In genomic region chr9:27524236-27524635, GRCh38 we compare ENCODE assay signal across 17 cellular contexts. TPM values are rescaled to one million over a fixed set of nuclear protein-coding genes. Genes with fewer than 3 reads are reported as not detected.
DNase-seq lines count a peak whose midpoint lies in the region; ATAC-seq and TF ChIP-seq lines count a peak whose summit lies in the region.
"Had no signal": no experiment of that assay in that cellular context is flagged by ENCODE, and none has a peak within 500 bp of the region (broad histone marks: within the 10 kb centered on the region; RNA-seq: fewer than 3 reads in every experiment).

Gene IFNK, plus strand, starts transcription at chr9:27524290. Its CDS starts 47 bp downstream, at chr9:27524337.

- H3K9me3 ChIP-seq in PC-3 (ENCODE audit: low read length) (no peaks in the 10 kb centered on the region), Caco-2 (no peaks in the 10 kb centered on the region)
- H3K9me3 ChIP-seq: BLaER1 treated with 17β-estradiol and CSF1 and Interleukin-3, amounts not matched to agents 10 nM and 100 nM had no signal

- H3K27me3 Mint-ChIP-seq in activated CD4-positive, alpha-beta T cell treated with anti-CD3 and anti-CD28 coated beads for 36 hours, result peaks cover 15% of the 10 kb centered on the region
- no peaks in the 10 kb centered on the region for H3K27me3 Mint-ChIP-seq in naive B cell
- no peaks in the 10 kb centered on the region for H3K27me3 Mint-ChIP-seq in Caco-2 (ENCODE audit: insufficient read depth, unreplicated experiment)
- no peaks in the 10 kb centered on the region for H3K27me3 Mint-ChIP-seq in mesothelial cell of epicardium (ENCODE audit: low read depth)

- BruUV-seq in PC-3 (replicated peaks; lab: Mats Ljungman, UMichigan) (no TSS peak), Caco-2 (replicated peaks; lab: Mats Ljungman, UMichigan) (no TSS peak)

- H3K36me3 ChIP-seq in PC-3 (ENCODE audit: low read depth, low read length), result no peaks in the 10 kb centered on the region
- H3K36me3 ChIP-seq in Caco-2 (ENCODE audit: control insufficient read depth, insufficient read depth, low read length), result no peaks in the 10 kb centered on the region

- H3K4me3 Mint-ChIP-seq in activated CD4-positive, alpha-beta T cell treated with anti-CD3 and anti-CD28 coated beads for 36 hours, result no peak within 1 kb of the TSS
- H3K4me3 Mint-ChIP-seq in naive B cell (peak within 1 kb of the TSS in 1 of 8 donors; percentile 51), Caco-2 (ENCODE audit: unreplicated experiment) (no peak within 1 kb of the TSS), mesothelial cell of epicardium (no peak within 1 kb of the TSS)
- H3K4me3 Mint-ChIP-seq: CD4-positive, alpha-beta T cell had no signal

- no peaks in the 10 kb centered on the region for H4K20me1 ChIP-seq in PC-3 (ENCODE audit: low read length)

- peak; percentile 20 for ATAC-seq in activated CD4-positive, alpha-beta T cell treated with anti-CD3 and anti-CD28 coated beads for 36 hours
- ATAC-seq in PC-3 (no peak), naive B cell (ENCODE audit: low read depth in 2 of 2) (no peak), HG03571 (IDR thresholded peaks at IDR 0.05; ENCODE audit: unreplicated experiment) (no peak)
- ATAC-seq: GM12878, HCT116 had no signal

- no peak within 1 kb of the TSS for H3K27ac ChIP-seq in PC-3 (ENCODE audit: low read length)
- peak within 1 kb of the TSS; percentile 59 for H3K27ac ChIP-seq in epithelial cell of prostate
- H3K27ac ChIP-seq: 22Rv1; BLaER1 treated with 17β-estradiol and CSF1 and Interleukin-3, amounts not matched to agents 10 nM and 100 nM had no signal

- H3K4me1 ChIP-seq in PC-3 (ENCODE audit: insufficient read depth, low read length) (peaks cover 24% of the 10 kb centered on the region), Caco-2 (no peaks in the 10 kb centered on the region)

- H3K27ac Mint-ChIP-seq in activated CD4-positive, alpha-beta T cell treated with anti-CD3 and anti-CD28 coated beads for 36 hours, result no peak within 1 kb of the TSS
- H3K27ac Mint-ChIP-seq in naive B cell (peak within 1 kb of the TSS in 5 of 6 donors; percentile 28 to 86 (median 74)), Caco-2 (ENCODE audit: unreplicated experiment) (no peak within 1 kb of the TSS), mesothelial cell of epicardium (no peak within 1 kb of the TSS)
- H3K27ac Mint-ChIP-seq: CD4-positive, alpha-beta T cell had no signal

- H3K9me3 Mint-ChIP-seq in activated CD4-positive, alpha-beta T cell treated with anti-CD3 and anti-CD28 coated beads for 36 hours (ENCODE audit: low read depth), result no peaks in the 10 kb centered on the region
- H3K9me3 Mint-ChIP-seq in naive B cell (no peaks in the 10 kb centered on the region), Caco-2 (ENCODE audit: unreplicated experiment) (no peaks in the 10 kb centered on the region), mesothelial cell of epicardium (no peaks in the 10 kb centered on the region)
- H3K9me3 Mint-ChIP-seq: CD4-positive, alpha-beta T cell had no signal

- no peak for DNase-seq in activated CD4-positive, alpha-beta T cell treated with anti-CD3 and anti-CD28 coated beads for 36 hours
- DNase-seq in activated CD4-positive, alpha-beta T cell treated with anti-CD3 and anti-CD28 coated beads, Interleukin-2, amount 50 U/mL, for 1 hour, result no peak
- DNase-seq in PC-3 (peak; percentile 10), epithelial cell of prostate (ENCODE audit: low read depth, low spot score) (no peak), naive B cell (no peak), Caco-2 (no peak), mesothelial cell of epicardium (ENCODE audit: low spot score in 2 of 2, unreplicated experiment in 2 of 2) (no peak)
- DNase-seq: AML-193; CD4-positive, alpha-beta T cell; DMS79 had no signal

- TF ChIP-seq CTCF in PC-3 (conservative IDR thresholded peaks at IDR 0.05; ENCODE audit: low read depth, low read length) (no peak), Caco-2 (IDR thresholded peaks at IDR 0.05; ENCODE audit: insufficient read depth in 1 of 2, low read depth in 1 of 2, low read length in 1 of 2, severe bottlenecking in 1 of 2, unreplicated experiment in 1 of 2) (no peak), mesothelial cell of epicardium (IDR thresholded peaks at IDR 0.05; ENCODE audit: unreplicated experiment) (no peak)

- H3K36me3 Mint-ChIP-seq in activated CD4-positive, alpha-beta T cell treated with anti-CD3 and anti-CD28 coated beads for 36 hours (ENCODE audit: low read depth), result peaks cover 2% of the 10 kb centered on the region
- peaks cover 0 to 8% of the 10 kb centered on the region in 2 donors for H3K36me3 Mint-ChIP-seq in naive B cell
- no peaks in the 10 kb centered on the region for H3K36me3 Mint-ChIP-seq in Caco-2 (ENCODE audit: insufficient read depth, unreplicated experiment)
- peaks cover 5% of the 10 kb centered on the region for H3K36me3 Mint-ChIP-seq in mesothelial cell of epicardium

- H3K4me3 ChIP-seq in PC-3 (ENCODE audit: low read length) (no peak within 1 kb of the TSS), Caco-2 (ENCODE audit: low read depth, low read length) (no peak within 1 kb of the TSS)
- H3K4me3 ChIP-seq: BLaER1 treated with 17β-estradiol and CSF1 and Interleukin-3, amounts not matched to agents 10 nM and 100 nM; GM12878 had no signal

- no peaks in the 10 kb centered on the region for H3F3A ChIP-seq in PC-3 (ENCODE audit: low read length, unreplicated experiment)

- no peaks in the 10 kb centered on the region for H3K79me2 ChIP-seq in PC-3 (ENCODE audit: low read length)

- CTCF ChIA-PET in activated CD4-positive, alpha-beta T cell treated with anti-CD3 and anti-CD28 coated beads for 36 hours (lab: Charles Lee), result interaction anchor here (1.0 to 4.2 kb wide), 3 partner anchors 13 to 192 kb away, joined by 3 to 19 read pairs (median 3); no protein-coding TSS in a partner anchor
- CTCF ChIA-PET in PC-3 (lab: Charles Lee) (no interaction called here), Caco-2 (lab: Charles Lee) (no interaction called here)

- H2AFZ ChIP-seq in PC-3 (ENCODE audit: low read length), result no peak within 1 kb of the TSS

- no peak within 1 kb of the TSS for H3K4me2 ChIP-seq in PC-3 (ENCODE audit: low read length)

- POLR2A ChIA-PET in activated CD4-positive, alpha-beta T cell treated with anti-CD3 and anti-CD28 coated beads for 36 hours (lab: Charles Lee), result interaction anchor here (0.6 kb wide), 1 partner anchor 26 kb away, joined by 3 read pairs; no protein-coding TSS in a partner anchor
- POLR2A ChIA-PET in PC-3 (lab: Charles Lee; ENCODE audit: unreplicated experiment), result no interaction called here
- POLR2A ChIA-PET in Caco-2 (lab: Charles Lee), result no interaction called here

- H3K9ac ChIP-seq in PC-3 (ENCODE audit: low read length), result no peak within 1 kb of the TSS
- H3K9ac ChIP-seq: BLaER1 treated with 17β-estradiol and CSF1 and Interleukin-3, amounts not matched to agents 10 nM and 100 nM had no signal

- no peaks in the 10 kb centered on the region for H3K27me3 ChIP-seq in PC-3 (ENCODE audit: low read length)
- H3K27me3 ChIP-seq in Caco-2 (replicated peaks; ENCODE audit: control insufficient read depth, insufficient read depth, low read length), result no peaks in the 10 kb centered on the region

- H3K9me2 ChIP-seq in PC-3 (replicated peaks; ENCODE audit: low read length), result no peaks in the 10 kb centered on the region

- intact Hi-C loops in activated CD4-positive, alpha-beta T cell treated with anti-CD3 and anti-CD28 coated beads for 36 hours (cut with DNase I, micrococcal nuclease), result loop anchor here in 1 of 2 experiments (10.0 kb wide), 2 partner anchors 361 to 489 kb away; no protein-coding TSS in a partner anchor
- intact Hi-C loops in PC-3 (cut with micrococcal nuclease), result no loop called here
- intact Hi-C loops in Caco-2 (cut with micrococcal nuclease; ENCODE audit: unreplicated experiment), result no loop called here

- peaks cover 11% of the 10 kb centered on the region for H3K4me1 Mint-ChIP-seq in activated CD4-positive, alpha-beta T cell treated with anti-CD3 and anti-CD28 coated beads for 36 hours
- H3K4me1 Mint-ChIP-seq in naive B cell (peaks cover 26 to 70% (median 61%) of the 10 kb centered on the region in 3 donors), Caco-2 (ENCODE audit: low read depth, unreplicated experiment) (no peaks in the 10 kb centered on the region), mesothelial cell of epicardium (peaks cover 31% of the 10 kb centered on the region)

RNA-seq across cellular contexts. Expression of gene IFNK, which starts in this region (rescaled TPM):
- not detected for total RNA-seq in activated CD4-positive, alpha-beta T cell treated with anti-CD3 and anti-CD28 coated beads for 36 hours
- total RNA-seq in PC-3 (2014; rRNA removed), result not detected in 2 replicates
- polyA plus RNA-seq in naive B cell (ENCODE audit: low read depth in 6 of 6), result not detected
- total RNA-seq in Caco-2 (2022), result not detected in 2 replicates
- total RNA-seq in mesothelial cell of epicardium, result not detected in 3 replicates
- total RNA-seq: A673; CD4-positive, alpha-beta T cell; G401; GM12878 had no signal

Comparison
In these comparisons a context has a peak if more than half of its experiments do, and no peak if none do; other contexts are left out.
1. Peak in ATAC-seq in activated CD4-positive, alpha-beta T cell treated with anti-CD3 and anti-CD28 coated beads for 36 hours; RNA of the gene not detected or under 1 TPM.
2. Peak in DNase-seq in PC-3; RNA of the gene not detected or under 1 TPM.
3. H3K27ac Mint-ChIP-seq: peak in naive B cell (5 of 6); none in activated CD4-positive, alpha-beta T cell treated with anti-CD3 and anti-CD28 coated beads for 36 hours (single experiment), Caco-2 (single experiment) and mesothelial cell of epicardium (single experiment).